ENCODE assay signal across 9 cellular contexts in the genomic region with DNA sequence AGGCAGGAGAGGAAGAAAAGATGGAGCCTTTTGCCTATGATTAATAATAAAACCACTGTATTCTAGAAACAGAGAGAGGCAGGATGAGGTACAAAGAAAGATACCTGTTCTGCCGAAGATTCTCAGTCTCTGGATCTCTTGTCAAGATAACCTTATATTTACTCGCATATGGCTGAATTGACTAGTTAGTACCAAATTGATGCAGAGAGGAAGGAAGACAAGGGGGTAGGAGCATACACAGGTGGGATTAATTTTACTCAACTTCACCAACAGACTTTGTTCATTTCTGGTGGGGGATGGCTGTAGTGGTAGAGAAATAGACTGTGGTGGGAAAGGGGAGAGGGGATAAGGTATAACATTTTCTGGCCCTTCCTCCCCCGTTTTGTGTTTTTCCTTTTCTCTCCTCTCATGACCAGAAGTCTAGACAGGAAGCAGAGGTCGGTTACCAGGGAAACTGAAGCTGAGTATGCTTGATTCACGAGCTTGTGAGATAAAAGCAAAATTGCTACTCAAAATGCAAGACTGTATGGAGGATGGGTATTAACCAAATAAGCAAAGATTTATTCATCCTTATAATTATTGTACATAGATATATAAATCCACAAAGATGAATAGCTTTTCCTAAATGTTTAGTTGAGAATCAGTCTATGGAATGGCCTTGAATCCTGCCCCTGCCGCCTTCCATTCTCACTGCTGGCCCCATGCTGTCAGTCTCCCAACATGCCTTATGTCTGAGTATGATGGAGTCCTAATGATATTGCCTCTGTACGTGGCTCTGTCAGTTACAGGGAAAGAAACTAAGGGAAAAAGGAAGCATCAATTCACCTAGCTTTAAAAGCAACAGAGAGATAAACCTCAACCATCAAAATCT. TPM values are rescaled to one million over a fixed set of nuclear protein-coding genes. Genes with fewer than 3 reads are reported as not detected.
DNase-seq lines count a peak whose midpoint lies in the region; ATAC-seq, FAIRE-seq and TF ChIP-seq lines count a peak whose summit lies in the region.
"Had no signal": no experiment of that assay in that cellular context is flagged by ENCODE, and none has a peak within 500 bp of the region (broad histone marks: within the 10 kb centered on the region; RNA-seq: fewer than 3 reads in every experiment).

No MANE protein-coding gene starts in this region.

- H3K27me3 Mint-ChIP-seq in neural crest cell (ENCODE audit: low read depth), result no peaks in the 10 kb centered on the region

- H3K9me3 Mint-ChIP-seq in neural crest cell, result no peaks in the 10 kb centered on the region

- TF ChIP-seq POLR2A in gastroesophageal sphincter (IDR thresholded peaks at IDR 0.05), result no peak

- FAIRE-seq in bronchial epithelial cell (lab: Jason Lieb, UNC), result no peak

- no peaks in the 10 kb centered on the region for H3K4me1 ChIP-seq in gastroesophageal sphincter

- TF ChIP-seq CTCF in bronchial epithelial cell (IDR thresholded peaks at IDR 0.05; ENCODE audit: insufficient read depth, low read length, severe bottlenecking), result no peak
- no peak for TF ChIP-seq CTCF in neural crest cell (conservative IDR thresholded peaks at IDR 0.05)
- TF ChIP-seq CTCF in gastroesophageal sphincter (IDR thresholded peaks at IDR 0.05), result no peak

- in situ Hi-C loops in G401 (cut with HindIII; ENCODE audit: low sequenced_read_pairs), result no loop called here

- peak; percentile 27 for DNase-seq in G401 (ENCODE audit: low spot score)
- peak; percentile 6 for DNase-seq in NCI-H69 (lab: John Stamatoyannopoulos, UW)
- peak; percentile 27 for DNase-seq in bronchial epithelial cell (ENCODE audit: low read depth)
- DNase-seq in neural crest cell (ENCODE audit: low read depth, low spot score), result no peak

- H3K4me3 Mint-ChIP-seq in neural crest cell, result peak overlapping the region; percentile 67

- no peaks in the 10 kb centered on the region for H3K36me3 Mint-ChIP-seq in neural crest cell (ENCODE audit: low read depth)

- H3K4me3 ChIP-seq in bronchial epithelial cell (ENCODE audit: low read depth, low read length) (no peak overlapping the region), gastroesophageal sphincter (peak overlapping the region in 1 of 2 donors; percentile 6)

- 24 to 33% methylated on average over 5 to 7 of the region's 7 CpGs for WGBS in gastroesophageal sphincter (ENCODE audit: low coverage in 1 of 2), 2 donors

- H3K27me3 ChIP-seq in bronchial epithelial cell (ENCODE audit: control insufficient read depth, insufficient read depth, low read length) (no peaks in the 10 kb centered on the region), gastroesophageal sphincter (no peaks in the 10 kb centered on the region)

- H3K9me3 ChIP-seq in gastroesophageal sphincter, result no peaks in the 10 kb centered on the region

- no peak for TF ChIP-seq EP300 in gastroesophageal sphincter (IDR thresholded peaks at IDR 0.05)

- ATAC-seq in HG03442 (IDR thresholded peaks at IDR 0.05; ENCODE audit: unreplicated experiment) (no peak), gastroesophageal sphincter (no peak), HG03097 (IDR thresholded peaks at IDR 0.05; ENCODE audit: low FRiP score, unreplicated experiment) (no peak), HG03196 (IDR thresholded peaks at IDR 0.05; ENCODE audit: unreplicated experiment) (no peak)

- no peak overlapping the region for H3K27ac ChIP-seq in gastroesophageal sphincter

- H3K4me1 Mint-ChIP-seq in neural crest cell, result peaks cover 13% of the 10 kb centered on the region

- no peaks in the 10 kb centered on the region for H3K36me3 ChIP-seq in bronchial epithelial cell (ENCODE audit: control insufficient read depth, insufficient read depth, low read length)
- H3K36me3 ChIP-seq in gastroesophageal sphincter, result no peaks in the 10 kb centered on the region

- H3K27ac Mint-ChIP-seq in neural crest cell (ENCODE audit: unreplicated experiment), result no peak overlapping the region

RNA-seq across cellular contexts. Expression of gene PAGE2B, which starts 17.8 kb away (rescaled TPM):
- total RNA-seq in G401 (2014; rRNA removed; shearing (Covaris generic)), result not detected in 2 replicates
- not detected in 2 replicates for total RNA-seq in bronchial epithelial cell
- not detected in 2 replicates for total RNA-seq in neural crest cell
- total RNA-seq in gastroesophageal sphincter, result not detected
- total RNA-seq: T-helper 1 cell treated with Interleukin-12 subunit alpha and Interleukin-12 subunit beta and Interleukin-4 antibody, amounts not matched to agents 30 ng/mL and 1 ng/mL, for 36 hours had no signal

RNA-seq across cellular contexts. Expression of gene ALAS2, which starts 26.3 kb away (rescaled TPM):
- not detected in 2 replicates for total RNA-seq in G401 (2014; rRNA removed; shearing (Covaris generic))
- total RNA-seq in bronchial epithelial cell (not detected in 2 replicates), neural crest cell (not detected in 2 replicates), gastroesophageal sphincter (1 to 10 TPM in 2 of 4 donors, under 1 TPM in 1, not detected in 1; 0.39 to 2.2 (median 1.4) TPM)
- total RNA-seq: T-helper 1 cell treated with Interleukin-12 subunit alpha and Interleukin-12 subunit beta and Interleukin-4 antibody, amounts not matched to agents 30 ng/mL and 1 ng/mL, for 36 hours had no signal

RNA-seq across cellular contexts. Expression of gene PAGE2, which starts 31.8 kb away (rescaled TPM):
- total RNA-seq in G401 (2014; rRNA removed; shearing (Covaris generic)), result not detected in 2 replicates
- total RNA-seq in bronchial epithelial cell (not detected in 2 replicates), neural crest cell (not detected in 2 replicates), gastroesophageal sphincter (not detected)
- total RNA-seq: T-helper 1 cell treated with Interleukin-12 subunit alpha and Interleukin-12 subunit beta and Interleukin-4 antibody, amounts not matched to agents 30 ng/mL and 1 ng/mL, for 36 hours had no signal

RNA-seq across cellular contexts. Expression of gene APEX2, which starts 56.9 kb away (rescaled TPM):
- 8.3 and 10.7 TPM in 2 replicates for total RNA-seq in G401 (2014; rRNA removed; shearing (Covaris generic))
- total RNA-seq in bronchial epithelial cell, result 7.1 and 14.3 TPM in 2 replicates
- total RNA-seq in neural crest cell, result 19.6 and 20.9 TPM in 2 replicates
- 1 to 10 TPM; 5.4 to 9.7 (median 6.4) TPM for total RNA-seq in gastroesophageal sphincter
